Comparison of ENCODE assay signal across 24 cellular contexts in genomic region chr4:76470064-76470463, GRCh38. TPM values are rescaled to one million over a fixed set of nuclear protein-coding genes. Genes with fewer than 3 reads are reported as not detected.
"Had no signal": no experiment of that assay in that cellular context is flagged by ENCODE, and none has a peak within 500 bp of the region (broad histone marks: within the 10 kb centered on the region; RNA-seq: fewer than 3 reads in every experiment).

No MANE protein-coding gene starts in this region.

- H3K36me3 ChIP-seq: brain microvascular endothelial cell, cardiac muscle cell had no signal

- ATAC-seq: activated CD8-positive, alpha-beta T cell treated with anti-CD3 and anti-CD28 coated beads, Interleukin-2, amount 10 ng/mL, durations not matched to agents 7 days and 5 days; PC-3 had no signal

- H3K36me3 Mint-ChIP-seq: activated naive CD4-positive, alpha-beta T cell treated with anti-CD3 and anti-CD28 coated beads, Interleukin-2, amount 50 U/mL, for 24 hours had no signal

- H3K27ac Mint-ChIP-seq: activated CD8-positive, alpha-beta T cell treated with anti-CD3 and anti-CD28 coated beads, Interleukin-2, amount 10 ng/mL, durations not matched to agents 7 days and 5 days; activated naive CD4-positive, alpha-beta T cell treated with anti-CD3 and anti-CD28 coated beads, Interleukin-2, amount 50 U/mL, for 24 hours; T-helper 1 cell treated with Interleukin-12 subunit alpha and Interleukin-12 subunit beta and Interleukin-4 antibody, amounts not matched to agents 30 μg/mL and 1 μg/mL, for 36 hours had no signal

- H3K4me1 Mint-ChIP-seq: activated naive CD4-positive, alpha-beta T cell treated with anti-CD3 and anti-CD28 coated beads, Interleukin-2, amount 50 U/mL, for 24 hours had no signal

- H3K27me3 ChIP-seq: brain microvascular endothelial cell, cardiac muscle cell had no signal

- H3K4me3 Mint-ChIP-seq: activated CD8-positive, alpha-beta T cell treated with anti-CD3 and anti-CD28 coated beads, Interleukin-2, amount 10 ng/mL, durations not matched to agents 7 days and 5 days; activated naive CD4-positive, alpha-beta T cell treated with anti-CD3 and anti-CD28 coated beads, Interleukin-2, amount 50 U/mL, for 24 hours; T-helper 1 cell treated with Interleukin-12 subunit alpha and Interleukin-12 subunit beta and Interleukin-4 antibody, amounts not matched to agents 30 μg/mL and 1 μg/mL, for 36 hours had no signal

- H3K9me3 Mint-ChIP-seq: activated naive CD4-positive, alpha-beta T cell treated with anti-CD3 and anti-CD28 coated beads, Interleukin-2, amount 50 U/mL, for 24 hours; T-helper 1 cell treated with Interleukin-12 subunit alpha and Interleukin-12 subunit beta and Interleukin-4 antibody, amounts not matched to agents 30 μg/mL and 1 μg/mL, for 36 hours had no signal

- FAIRE-seq: RCC 7860 had no signal

- H3K27ac ChIP-seq: brain microvascular endothelial cell, cardiac muscle cell had no signal

- H3K4me3 ChIP-seq: cardiac muscle cell had no signal

- DNase-seq: activated CD4-positive, alpha-beta T cell treated with anti-CD3 and anti-CD28 coated beads for 48 hours; activated CD4-positive, alpha-beta T cell treated with anti-CD3 and anti-CD28 coated beads, Interleukin-2, amount 50 U/mL, for 4 hours; activated CD4-positive, CD25-positive, alpha-beta regulatory T cell treated with anti-CD3 and anti-CD28 coated beads, Interleukin-2, amount 50 U/mL, for 72 hours; activated CD8-positive, alpha-beta memory T cell treated with anti-CD3 and anti-CD28 coated beads, Interleukin-2, amount 50 U/mL, for 48 hours; activated CD8-positive, alpha-beta T cell treated with anti-CD3 and anti-CD28 coated beads, Interleukin-2, amount 10 ng/mL, durations not matched to agents 7 days and 5 days; activated naive CD4-positive, alpha-beta T cell; activated T-cell treated with anti-CD3 and anti-CD28 coated beads, Interleukin-2, amount 50 U/mL, for 1 hour; aorta; brain microvascular endothelial cell; KG1; MV-4-11; NCI-H1105; NCI-H1436; NCI-H1694 treated with DMSO at 0.1 percent for 48 hours; NCI-H2029 treated with DMSO at 0.1 percent for 48 hours; NCI-H446; NCI-H524; PC-3; SHP77 had no signal

RNA-seq across cellular contexts. Expression of gene SHROOM3, which starts 35.0 kb away (rescaled TPM):
- total RNA-seq: activated CD8-positive, alpha-beta T cell treated with anti-CD3 and anti-CD28 coated beads, Interleukin-2, amount 10 ng/mL, durations not matched to agents 7 days and 5 days had no signal

RNA-seq across cellular contexts. Expression of gene CCDC158, which starts 49.1 kb away (rescaled TPM):
- total RNA-seq: activated CD8-positive, alpha-beta T cell treated with anti-CD3 and anti-CD28 coated beads, Interleukin-2, amount 10 ng/mL, durations not matched to agents 7 days and 5 days; cardiac muscle cell; MCF 10A; PC-3 had no signal
